Comparison of ENCODE assay signal across 16 cellular contexts in genomic region chr21:41488080-41488479, GRCh38. TPM values are rescaled to one million over a fixed set of nuclear protein-coding genes. Genes with fewer than 3 reads are reported as not detected.
DNase-seq lines count a peak whose midpoint lies in the region; ATAC-seq and TF ChIP-seq lines count a peak whose summit lies in the region.
"Had no signal": no experiment of that assay in that cellular context is flagged by ENCODE, and none has a peak within 500 bp of the region (broad histone marks: within the 10 kb centered on the region; RNA-seq: fewer than 3 reads in every experiment).

No MANE protein-coding gene starts in this region.

- peak; percentile 49 for DNase-seq in Daoy (ENCODE audit: low read depth)
- peak; percentile 26 for DNase-seq in OCI-LY7 (ENCODE audit: low spot score)
- peak; percentile 56 for DNase-seq in kidney tubule cell (ENCODE audit: low spot score)
- DNase-seq in prostate gland (ENCODE audit: low spot score), result no peak
- no peak for DNase-seq in immature natural killer cell
- DNase-seq in stimulated activated naive CD8-positive, alpha-beta T cell treated with anti-CD3 and anti-CD28 coated beads, Interleukin-15, Interleukin-2, amounts not matched to agents 100 U/mL and 50 U/mL, for 24 hours, result no peak
- DNase-seq: CD8-positive, alpha-beta memory T cell; KG1; NCI-H1436; NCI-H1930; NCI-H2171; NCI-H526; SJCRH30 had no signal

- ATAC-seq in GM21576 (IDR thresholded peaks at IDR 0.05; ENCODE audit: unreplicated experiment), result no peak
- ATAC-seq in stimulated activated naive CD8-positive, alpha-beta T cell treated with anti-CD3 and anti-CD28 coated beads, Interleukin-15, Interleukin-2, amounts not matched to agents 100 U/mL and 50 U/mL, for 24 hours, result no peak

- intact Hi-C loops in OCI-LY7 (cut with micrococcal nuclease; ENCODE audit: unreplicated experiment), result no loop called here
- intact Hi-C loops in prostate gland (cut with DNase I), result no loop called here

- no peaks in the 10 kb centered on the region for H3K27me3 ChIP-seq in prostate gland (replicated peaks; ENCODE audit: insufficient read depth)
- H3K27me3 ChIP-seq: BLaER1, SJCRH30 had no signal

- H3K4me2 ChIP-seq in OCI-LY7 (ENCODE audit: low read length), result no peak overlapping the region
- H3K4me2 ChIP-seq: BLaER1 had no signal

- 84% methylated on average over 14 of the region's 14 CpGs for WGBS in prostate gland

- no peaks in the 10 kb centered on the region for H3K9me2 ChIP-seq in OCI-LY7 (ENCODE audit: insufficient read depth, low read length)

- no TSS peak for BruUV-seq in OCI-LY7 (replicated peaks; lab: Mats Ljungman, UMichigan)

- no peak overlapping the region for H3K27ac Mint-ChIP-seq in immature natural killer cell
- H3K27ac Mint-ChIP-seq: CD8-positive, alpha-beta memory T cell had no signal

- no peak overlapping the region for H3K27ac ChIP-seq in OCI-LY7 (ENCODE audit: low read depth, low read length, poor library complexity, severe bottlenecking)
- peak overlapping the region; percentile 5 to 39 for H3K27ac ChIP-seq in prostate gland
- H3K27ac ChIP-seq: BLaER1, SJCRH30 had no signal

- TF ChIP-seq CTCF in OCI-LY7 (conservative IDR thresholded peaks at IDR 0.05; ENCODE audit: low read length) (no peak), prostate gland (IDR thresholded peaks at IDR 0.05) (no peak)

- TF ChIP-seq POLR2A in prostate gland (IDR thresholded peaks at IDR 0.05), result no peak

- H3K36me3 Mint-ChIP-seq in immature natural killer cell, result no peaks in the 10 kb centered on the region
- H3K36me3 Mint-ChIP-seq: CD8-positive, alpha-beta memory T cell had no signal

- no peaks in the 10 kb centered on the region for H3K4me1 Mint-ChIP-seq in immature natural killer cell
- H3K4me1 Mint-ChIP-seq: CD8-positive, alpha-beta memory T cell had no signal

- no peak overlapping the region for H3K4me3 ChIP-seq in OCI-LY7 (ENCODE audit: low read depth, low read length, poor library complexity, severe bottlenecking)
- H3K4me3 ChIP-seq in prostate gland, result no peak overlapping the region
- H3K4me3 ChIP-seq: BLaER1, SJCRH30 had no signal

- POLR2A ChIA-PET in OCI-LY7 (lab: Charles Lee), result no interaction called here

- no peak overlapping the region for H2AFZ ChIP-seq in OCI-LY7 (ENCODE audit: low read length)

- H3K36me3 ChIP-seq in OCI-LY7 (ENCODE audit: insufficient read depth, low read length) (no peaks in the 10 kb centered on the region), prostate gland (peaks cover 7 to 19% of the 10 kb centered on the region in 2 donors)
- H3K36me3 ChIP-seq: BLaER1, SJCRH30 had no signal

- CTCF ChIA-PET in OCI-LY7 (lab: Charles Lee; ENCODE audit: unreplicated experiment), result no interaction called here

- H3K9me3 ChIP-seq in OCI-LY7 (ENCODE audit: low read length), result no peaks in the 10 kb centered on the region
- H3K9me3 ChIP-seq in prostate gland, result no peaks in the 10 kb centered on the region
- H3K9me3 ChIP-seq: BLaER1, SJCRH30 had no signal

- H3K27me3 Mint-ChIP-seq in immature natural killer cell (ENCODE audit: low read depth in 3 of 3), result peaks cover 2 to 4% (median 3%) of the 10 kb centered on the region in 3 donors

- no peak overlapping the region for H3K4me3 Mint-ChIP-seq in immature natural killer cell
- H3K4me3 Mint-ChIP-seq: CD8-positive, alpha-beta memory T cell had no signal

- H3K4me1 ChIP-seq in OCI-LY7 (ENCODE audit: insufficient read depth, low read length, poor library complexity, severe bottlenecking) (peaks cover 6% of the 10 kb centered on the region), prostate gland (replicated peaks) (no peaks in the 10 kb centered on the region)
- H3K4me1 ChIP-seq: SJCRH30 had no signal

- no peaks in the 10 kb centered on the region for H4K20me1 ChIP-seq in OCI-LY7 (ENCODE audit: insufficient read depth, low read length)
- H4K20me1 ChIP-seq: BLaER1 had no signal

- H3K9me3 Mint-ChIP-seq in immature natural killer cell, result no peaks in the 10 kb centered on the region
- H3K9me3 Mint-ChIP-seq: CD8-positive, alpha-beta memory T cell had no signal

- H3K79me2 ChIP-seq in OCI-LY7 (ENCODE audit: insufficient read depth, low read depth, low read length), result no peaks in the 10 kb centered on the region

RNA-seq across cellular contexts. Expression of gene TMPRSS2, which starts 19.9 kb away (rescaled TPM):
- total RNA-seq in Daoy (2014; rRNA removed; shearing (Covaris generic)), result 7.3 and 9.0 TPM in 2 replicates
- total RNA-seq in OCI-LY7 (2014; rRNA removed; shearing (Covaris generic)), result 0.08 and 0.09 TPM in 2 replicates
- total RNA-seq in OCI-LY7 (2022) (not detected in 2 replicates), prostate gland (100 to 1,000 TPM; 336 to 786 TPM)
- polyA plus RNA-seq in immature natural killer cell, result not detected
- total RNA-seq: A673; CD8-positive, alpha-beta memory T cell; SJCRH30 had no signal
- polyA plus RNA-seq: CD8-positive, alpha-beta memory T cell had no signal

Comparison
In these comparisons a context has a peak if more than half of its experiments do, and no peak if none do; other contexts are left out.
1. DNase-seq: peak in Daoy (single experiment), OCI-LY7 (single experiment) and kidney tubule cell (single experiment); none in prostate gland (single experiment), immature natural killer cell (0 of 3) and stimulated activated naive CD8-positive, alpha-beta T cell treated with anti-CD3 and anti-CD28 coated beads, Interleukin-15, Interleukin-2, amounts not matched to agents 100 U/mL and 50 U/mL, for 24 hours (single experiment).
2. RNA of gene TMPRSS2, which starts 19.9 kb away (total RNA-seq): 336 to 786 TPM in prostate gland; 7.3 to 9.0 TPM in Daoy and 0.08 to 0.09 TPM in OCI-LY7; every median in the first group is over 10 times any median in the second.